Comparison of ENCODE assay signal across 13 cellular contexts in genomic region chr3:157856078-157856939, GRCh38.
DNase-seq lines count a peak whose midpoint lies in the region; ATAC-seq and TF ChIP-seq lines count a peak whose summit lies in the region.
"Had no signal": no experiment of that assay in that cellular context is flagged by ENCODE, and none has a peak within 500 bp of the region (broad histone marks: within the 10 kb centered on the region; RNA-seq: fewer than 3 reads in every experiment).

No MANE protein-coding gene starts in this region.

- in situ Hi-C loops in KBM-7 (cut with MboI; ENCODE audit: low pct_unique_long_range_greater_than_20kb, low sequenced_read_pairs), result no loop called here

- ATAC-seq in esophagus mucosa (peak; percentile 56), HG03025 (IDR thresholded peaks at IDR 0.05; ENCODE audit: low FRiP score, unreplicated experiment) (no peak), omental fat pad (ENCODE audit: low FRiP score) (no peak)
- ATAC-seq: stimulated activated naive CD8-positive, alpha-beta T cell treated with anti-CD3 and anti-CD28 coated beads, Interleukin-15, Interleukin-2, amounts not matched to agents 100 U/mL and 50 U/mL, for 24 hours had no signal

- TF ChIP-seq CTCF in omental fat pad (IDR thresholded peaks at IDR 0.05), result no peak

- DNase-seq in DMS 273 (lab: John Stamatoyannopoulos, UW; ENCODE audit: unreplicated experiment) (peak; percentile 72), NCI-H1092 (lab: John Stamatoyannopoulos, UW) (peak; percentile 15), NCI-H2227 treated with DMSO at 0.1 percent for 48 hours (lab: John Stamatoyannopoulos, UW) (peak; percentile 59), hippocampal formation (lab: John Stamatoyannopoulos, UW) (no peak), KBM-7 (no peak), omental fat pad (ENCODE audit: low spot score) (no peak)
- DNase-seq: activated B cell treated with CpG ODN at 0.5 μM for 24 hours; activated CD8-positive, alpha-beta memory T cell treated with anti-CD3 and anti-CD28 coated beads, Interleukin-2, amount 50 U/mL, for 48 hours; activated naive CD8-positive, alpha-beta T cell treated with anti-CD3 and anti-CD28 coated beads, Interleukin-2, amount 10 ng/mL, durations not matched to agents 7 days and 5 days; AML-193; stimulated activated naive CD8-positive, alpha-beta T cell treated with anti-CD3 and anti-CD28 coated beads, Interleukin-15, Interleukin-2, amounts not matched to agents 100 U/mL and 50 U/mL, for 24 hours had no signal

Comparison
In these comparisons a context has a peak if more than half of its experiments do, and no peak if none do; other contexts are left out.
1. DNase-seq: peak in DMS 273 (single experiment), NCI-H1092 (single experiment) and NCI-H2227 treated with DMSO at 0.1 percent for 48 hours (single experiment); none in hippocampal formation (0 of 2), KBM-7 (single experiment) and omental fat pad (single experiment).